In the genomic region with DNA sequence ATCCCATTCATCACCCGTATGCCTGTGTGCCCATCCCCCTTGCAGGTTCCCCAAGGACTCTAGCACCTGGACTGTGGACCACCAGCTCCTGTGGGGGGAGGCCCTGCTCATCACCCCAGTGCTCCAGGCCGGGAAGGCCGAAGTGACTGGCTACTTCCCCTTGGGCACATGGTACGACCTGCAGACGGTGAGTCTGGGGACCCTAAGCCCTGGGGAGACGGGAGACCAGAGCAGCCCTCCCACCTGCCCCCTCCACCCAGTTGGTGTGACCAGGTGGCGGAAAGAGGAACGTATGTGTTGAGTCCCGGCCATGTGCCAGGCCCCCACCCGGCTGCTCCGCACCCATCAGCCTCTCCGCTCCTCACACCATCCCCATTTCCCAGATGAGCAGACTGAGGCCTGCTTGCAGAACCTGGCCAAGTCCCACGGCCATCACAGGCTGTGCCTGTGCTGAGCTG, we compare ENCODE assay signal across 14 cellular contexts.
"Had no signal": no experiment of that assay in that cellular context is flagged by ENCODE, and none has a peak within 500 bp of the region (broad histone marks: within the 10 kb centered on the region; RNA-seq: fewer than 3 reads in every experiment).

No MANE protein-coding gene starts in this region.

- DNase-seq: activated CD4-positive, alpha-beta T cell treated with anti-CD3 and anti-CD28 coated beads, Interleukin-2, amount 50 U/mL, for 48 hours; anterior cingulate cortex; cerebellar nuclear complex; effector memory CD4-positive, alpha-beta T cell; foreskin keratinocyte; naive B cell; pancreas; stimulated activated CD4-positive, alpha-beta T cell treated with anti-CD3 and anti-CD28 coated beads, Interleukin-12 subunit alpha, Interleukin-12 subunit beta, amount 100 ng/mL, for 4 hours; T-helper 1 cell; T1000 had no signal

- H3K9me3 ChIP-seq: pancreas, vagina had no signal

- H3K36me3 ChIP-seq: neural progenitor cell, pancreas had no signal

- H3K4me2 ChIP-seq: neural progenitor cell had no signal

- H3K4me1 ChIP-seq: foreskin keratinocyte, pancreas, tibial nerve, vagina had no signal

- H2AFZ ChIP-seq: neural progenitor cell had no signal

- H3K9ac ChIP-seq: neural progenitor cell had no signal

- ATAC-seq: foreskin keratinocyte; pancreas; stimulated activated effector memory CD8-positive, alpha-beta T cell treated with anti-CD3 and anti-CD28 coated beads, Interleukin-12 subunit alpha, Interleukin-12 subunit beta, amount 100 ng/mL, for 72 hours had no signal

- FAIRE-seq: pancreas had no signal

- H3K27ac ChIP-seq: foreskin keratinocyte, neural progenitor cell, pancreas, tibial nerve, vagina had no signal

- H3K27me3 ChIP-seq: neural progenitor cell, pancreas, tibial nerve, vagina had no signal

- H3K4me3 ChIP-seq: neural progenitor cell, pancreas, tibial nerve, vagina had no signal
